8 cellular contexts compared by ENCODE assay signal in genomic region chr12:54560374-54560858, GRCh38. TPM values are rescaled to one million over a fixed set of nuclear protein-coding genes. Genes with fewer than 3 reads are reported as not detected.
A peak's percentile ranks its signal among the peaks of the same experiment; 100 is the strongest.
DNase-seq lines count a peak whose midpoint lies in the region; FAIRE-seq and TF ChIP-seq lines count a peak whose summit lies in the region.

No MANE protein-coding gene starts in this region.

- intact Hi-C loops in kidney (cut with DNase I) = no loop called here

- H3K9me3 ChIP-seq in GM23248 (ENCODE audit: low read depth) = no peaks in the 10 kb centered on the region
- H3K9me3 ChIP-seq in kidney (ENCODE audit: control insufficient read depth in 1 of 2, low read length in 2 of 2) = no peaks in the 10 kb centered on the region

- peak; percentile 58 for DNase-seq in GDM1 (lab: John Stamatoyannopoulos, UW)
- DNase-seq in GM23248 = peak; percentile 88
- peak; percentile 98 for DNase-seq in MV-4-11 (lab: John Stamatoyannopoulos, UW)
- peak; percentile 73 for DNase-seq in activated CD4-positive, alpha-beta T cell treated with anti-CD3 and anti-CD28 coated beads for 1 hour
- DNase-seq in cerebellar cortex (ENCODE audit: low spot score) = peak; percentile 93
- peak; percentile 97 for DNase-seq in kidney
- DNase-seq in stimulated activated CD4-positive, alpha-beta T cell treated with anti-CD3 and anti-CD28 coated beads, Interleukin-15, amount 100 ng/mL, for 48 hours (ENCODE audit: low read depth in 2 of 2) = peak; percentile 78 to 87
- no peak for DNase-seq in DMS79 (lab: John Stamatoyannopoulos, UW)

- no peaks in the 10 kb centered on the region for H3F3A ChIP-seq in GM23248 (ENCODE audit: insufficient read depth)

- H3K79me2 ChIP-seq in GM23248 (ENCODE audit: insufficient read depth) = no peaks in the 10 kb centered on the region

- no peak overlapping the region for H3K27ac ChIP-seq in GM23248
- peak overlapping the region; percentile 47 to 71 for H3K27ac ChIP-seq in kidney (ENCODE audit: low read depth in 2 of 2, low read length in 2 of 2)

- H3K27me3 ChIP-seq in GM23248 (replicated peaks; ENCODE audit: insufficient read depth) = peaks cover 9% of the 10 kb centered on the region

- WGBS in GM23248 (ENCODE audit: low coverage in 1 of 2, low lambda C conversion rate in 2 of 2, missing lambda C conversion rate in 2 of 2), 2 experiments = 2 to 3% methylated on average over 14 of the region's 14 CpGs

- no peak overlapping the region for H3K9ac ChIP-seq in GM23248
- peak overlapping the region; percentile 51 to 75 for H3K9ac ChIP-seq in kidney (ENCODE audit: low read length in 2 of 2)

- H3K4me1 ChIP-seq in GM23248 (ENCODE audit: insufficient read depth) (no peaks in the 10 kb centered on the region), kidney (ENCODE audit: control insufficient read depth in 1 of 2, insufficient read depth in 1 of 2, low read depth in 1 of 2, low read length in 2 of 2) (no peaks in the 10 kb centered on the region)

- peak overlapping the region; percentile 88 for H2AFZ ChIP-seq in GM23248

- in situ Hi-C loops in GM23248 (cut with MboI) = no loop called here

- no peaks in the 10 kb centered on the region for H4K20me1 ChIP-seq in GM23248 (ENCODE audit: insufficient read depth)

- no peaks in the 10 kb centered on the region for H3K9me2 ChIP-seq in GM23248 (ENCODE audit: insufficient read depth)

- peak overlapping the region; percentile 64 for H3K4me3 ChIP-seq in GM23248
- H3K4me3 ChIP-seq in kidney (ENCODE audit: low read length in 2 of 2) = peak overlapping the region; percentile 50 to 57

- FAIRE-seq in kidney (lab: Jason Lieb, UNC) = peak; percentile 70

- peak overlapping the region; percentile 83 for H3K4me2 ChIP-seq in GM23248 (ENCODE audit: unreplicated experiment)

- TF ChIP-seq CTCF in kidney (IDR thresholded peaks at IDR 0.05; ENCODE audit: borderline replicate concordance, extremely low read depth, insufficient read depth) = no peak

- H3K36me3 ChIP-seq in GM23248 (ENCODE audit: low read depth) (no peaks in the 10 kb centered on the region), kidney (ENCODE audit: control insufficient read depth in 1 of 2, insufficient read depth in 2 of 2, low read length in 2 of 2) (no peaks in the 10 kb centered on the region)

RNA-seq across cellular contexts. Expression of gene PDE1B, which starts 11.0 kb away (rescaled TPM):
- total RNA-seq in GM23248 (2014; rRNA removed; shearing (Covaris generic)) = not detected in 2 replicates
- polyA plus RNA-seq in GM23248 (2016; fragmentation: Nextera tagmentation; extraction: Ambion mirVana) = not detected in 2 replicates
- total RNA-seq in kidney = 7.5 TPM
- polyA plus RNA-seq in kidney (ENCODE audit: insufficient read depth, low read depth, low replicate concordance) = 4.4 TPM

RNA-seq across cellular contexts. Expression of gene PPP1R1A, which starts 28.0 kb away (rescaled TPM):
- total RNA-seq in GM23248 (2014; rRNA removed; shearing (Covaris generic)) = not detected in 2 replicates
- polyA plus RNA-seq in GM23248 (2016; fragmentation: Nextera tagmentation; extraction: Ambion mirVana) = not detected in 2 replicates
- 128 TPM for total RNA-seq in kidney
- polyA plus RNA-seq in kidney (ENCODE audit: insufficient read depth, low read depth, low replicate concordance) = 217 TPM

Comparison
In these comparisons a context has a peak if more than half of its experiments do, and no peak if none do; other contexts are left out.
1. RNA of gene PPP1R1A, which starts 28.0 kb away (total RNA-seq): 128 TPM in kidney (single experiment); not detected in GM23248; every median in the first group is over 100 times any median in the second.